24 cellular contexts compared by ENCODE assay signal in genomic region chr2:49938268-49938667, GRCh38.
DNase-seq lines count a peak whose midpoint lies in the region; ATAC-seq, FAIRE-seq and TF ChIP-seq lines count a peak whose summit lies in the region.
"Had no signal": no experiment of that assay in that cellular context is flagged by ENCODE, and none has a peak within 500 bp of the region (broad histone marks: within the 10 kb centered on the region; RNA-seq: fewer than 3 reads in every experiment).

No MANE protein-coding gene starts in this region.

- H3K36me3 ChIP-seq in HEK293 (ENCODE audit: control insufficient read depth in 2 of 2, insufficient read depth in 1 of 2, low read length in 2 of 2) (no peaks in the 10 kb centered on the region), keratinocyte (ENCODE audit: control insufficient read depth in 2 of 2, extremely low read depth in 1 of 2, insufficient read depth in 2 of 2, low read length in 2 of 2) (no peaks in the 10 kb centered on the region)
- H3K36me3 ChIP-seq: BLaER1 treated with 17β-estradiol and CSF1 and Interleukin-3, amounts not matched to agents 10 nM and 100 nM had no signal

- H3K4me2 ChIP-seq in keratinocyte (ENCODE audit: control insufficient read depth, extremely low read depth, insufficient read depth, low read depth, low read length) = no peak overlapping the region
- H3K4me2 ChIP-seq: BLaER1 treated with 17β-estradiol and CSF1 and Interleukin-3, amounts not matched to agents 10 nM and 100 nM had no signal

- H4K20me1 ChIP-seq in keratinocyte (ENCODE audit: control insufficient read depth, extremely low read depth, insufficient read depth, low read length) = no peaks in the 10 kb centered on the region
- H4K20me1 ChIP-seq: BLaER1 treated with 17β-estradiol and CSF1 and Interleukin-3, amounts not matched to agents 10 nM and 100 nM had no signal

- H3K9me3 ChIP-seq in HEK293 (ENCODE audit: control insufficient read depth, insufficient read depth, low read depth, low read length) = no peaks in the 10 kb centered on the region
- H3K9me3 ChIP-seq in keratinocyte (ENCODE audit: control insufficient read depth, low read depth, low read length) = no peaks in the 10 kb centered on the region
- H3K9me3 ChIP-seq: BLaER1 treated with 17β-estradiol and CSF1 and Interleukin-3, amounts not matched to agents 10 nM and 100 nM had no signal

- peak; percentile 6 for DNase-seq in DMS53 (lab: John Stamatoyannopoulos, UW)
- no peak for DNase-seq in DMS53 treated with DMSO at 0.1 percent for 48 hours (lab: John Stamatoyannopoulos, UW; ENCODE audit: unreplicated experiment)
- no peak for DNase-seq in foreskin keratinocyte
- DNase-seq in keratinocyte (ENCODE audit: low read depth, low spot score) = no peak
- DNase-seq in AG08396 (ENCODE audit: low spot score) = no peak
- DNase-seq in erythroblast (lab: John Stamatoyannopoulos, UW) = no peak
- DNase-seq: 8988T; ACHN; AML-193; CD4-positive, alpha-beta T cell; CD8-positive, alpha-beta T cell; COR-L47; DMS 273 treated with DMSO at 0.1 percent for 48 hours; DND-41; EL; GDM1 had no signal

- H3K79me2 ChIP-seq in keratinocyte (ENCODE audit: control insufficient read depth, insufficient read depth, low read length) = no peaks in the 10 kb centered on the region

- ATAC-seq in foreskin keratinocyte (peak; percentile 59), HG03045 (IDR thresholded peaks at IDR 0.05; ENCODE audit: unreplicated experiment) (no peak)
- ATAC-seq: CD8-positive, alpha-beta T cell; GM12878 had no signal

- H3K27ac ChIP-seq in HEK293 (ENCODE audit: extremely low read depth, low read depth, low read length) (no peak overlapping the region), foreskin keratinocyte (no peak overlapping the region), keratinocyte (ENCODE audit: control insufficient read depth, insufficient read depth, low read length) (no peak overlapping the region)
- H3K27ac ChIP-seq: BLaER1 treated with 17β-estradiol and CSF1 and Interleukin-3, amounts not matched to agents 10 nM and 100 nM; C4-2B had no signal

- no peaks in the 10 kb centered on the region for H3K4me1 ChIP-seq in HEK293 (ENCODE audit: control insufficient read depth, insufficient read depth, low read length)
- H3K4me1 ChIP-seq in foreskin keratinocyte = no peaks in the 10 kb centered on the region
- no peaks in the 10 kb centered on the region for H3K4me1 ChIP-seq in keratinocyte (ENCODE audit: control insufficient read depth, extremely low read depth, insufficient read depth, low read length)

- TF ChIP-seq POLR2A in erythroblast (IDR thresholded peaks at IDR 0.05; ENCODE audit: low read length) = no peak

- CTCF ChIA-PET in HEK293 (lab: Yijun Ruan, JAX) = interaction anchor here (0.5 to 0.8 kb wide), 2 partner anchors 140 to 464 kb away, joined by 3 to 5 read pairs; no protein-coding TSS in a partner anchor

- H3K27me3 ChIP-seq in foreskin keratinocyte (no peaks in the 10 kb centered on the region), keratinocyte (ENCODE audit: control insufficient read depth, extremely low read depth, insufficient read depth, low read length) (no peaks in the 10 kb centered on the region)
- H3K27me3 ChIP-seq: BLaER1 treated with 17β-estradiol and CSF1 and Interleukin-3, amounts not matched to agents 10 nM and 100 nM had no signal

- peak overlapping the region; percentile 4 for H2AFZ ChIP-seq in keratinocyte (ENCODE audit: control insufficient read depth, low read length)

- no peak for TF ChIP-seq CTCF in HEK293 (tag by site-specific recombination; IDR thresholded peaks at IDR 0.05)
- TF ChIP-seq CTCF in foreskin keratinocyte (conservative IDR thresholded peaks at IDR 0.05) = no peak
- TF ChIP-seq CTCF in keratinocyte (optimal IDR thresholded peaks at IDR 0.05 in 1 of 3, IDR thresholded peaks at IDR 0.05 in 1 of 3, conservative IDR thresholded peaks at IDR 0.05 in 1 of 3; ENCODE audit: extremely low read depth in 1 of 3, insufficient read depth in 2 of 3, low read length in 3 of 3) = no peak

- FAIRE-seq in keratinocyte (lab: Jason Lieb, UNC) = no peak
- FAIRE-seq: A204.1, GM12878, GM12892, GM18507 had no signal

- dilution Hi-C loops in keratinocyte (cut with MboI; ENCODE audit: extremely low pct_ligation_motif_present, low sequenced_read_pairs) = no loop called here

- POLR2A ChIA-PET in HEK293 (lab: Yijun Ruan, JAX) = no interaction called here

- no peak overlapping the region for H3K9ac ChIP-seq in keratinocyte (ENCODE audit: control insufficient read depth, extremely low read depth, insufficient read depth, low read length)
- H3K9ac ChIP-seq: BLaER1 treated with 17β-estradiol and CSF1 and Interleukin-3, amounts not matched to agents 10 nM and 100 nM had no signal

- H3K4me3 ChIP-seq in HEK293 (ENCODE audit: low read depth, low read length) (no peak overlapping the region), keratinocyte (ENCODE audit: control insufficient read depth in 2 of 3, extremely low read depth in 1 of 3, insufficient read depth in 2 of 3, low read depth in 1 of 3, low read length in 3 of 3) (no peak overlapping the region)
- H3K4me3 ChIP-seq: BLaER1 treated with 17β-estradiol and CSF1 and Interleukin-3, amounts not matched to agents 10 nM and 100 nM; GM12878 had no signal

- no peaks in the 10 kb centered on the region for H3K9me1 ChIP-seq in keratinocyte (ENCODE audit: control insufficient read depth, extremely low read depth, insufficient read depth, low read length)

TF ChIP-seq in HEK293, 187 proteins besides CTCF, POLR2A, EP300 and RAD21:
- TF ChIP-seq SCRT2 (tag by site-specific recombination; IDR thresholded peaks at IDR 0.05) (peak; percentile 75), PRDM1 (tag by site-specific recombination; IDR thresholded peaks at IDR 0.05) (no peak)
